8 cellular contexts compared by ENCODE assay signal in genomic region chr22:45101828-45102227, GRCh38.
DNase-seq lines count a peak whose midpoint lies in the region; ATAC-seq and TF ChIP-seq lines count a peak whose summit lies in the region.

No MANE protein-coding gene starts in this region.

- peaks cover 20% of the 10 kb centered on the region for H3K27me3 Mint-ChIP-seq in activated CD4-positive, alpha-beta memory T cell treated with anti-CD3 and anti-CD28 coated beads, Interleukin-2, amount 10 ng/mL, durations not matched to agents 7 days and 5 days

- H3K4me1 Mint-ChIP-seq in activated CD4-positive, alpha-beta memory T cell treated with anti-CD3 and anti-CD28 coated beads, Interleukin-2, amount 10 ng/mL, durations not matched to agents 7 days and 5 days: no peaks in the 10 kb centered on the region

- no peaks in the 10 kb centered on the region for H3K36me3 Mint-ChIP-seq in activated CD4-positive, alpha-beta memory T cell treated with anti-CD3 and anti-CD28 coated beads, Interleukin-2, amount 10 ng/mL, durations not matched to agents 7 days and 5 days (ENCODE audit: low read depth)

- peaks cover 91% of the 10 kb centered on the region for H3K27me3 ChIP-seq in left ventricle myocardium inferior (ENCODE audit: low read depth)

- no peak overlapping the region for H3K4me3 Mint-ChIP-seq in activated CD4-positive, alpha-beta memory T cell treated with anti-CD3 and anti-CD28 coated beads, Interleukin-2, amount 10 ng/mL, durations not matched to agents 7 days and 5 days

- no peak overlapping the region for H3K27ac Mint-ChIP-seq in activated CD4-positive, alpha-beta memory T cell treated with anti-CD3 and anti-CD28 coated beads, Interleukin-2, amount 10 ng/mL, durations not matched to agents 7 days and 5 days

- no peak overlapping the region for H3K27ac ChIP-seq in left ventricle myocardium inferior (replicated peaks)

- H3K4me1 ChIP-seq in left ventricle myocardium inferior: no peaks in the 10 kb centered on the region

- no peaks in the 10 kb centered on the region for H3K9me3 ChIP-seq in left ventricle myocardium inferior (replicated peaks)

- no peaks in the 10 kb centered on the region for H3K9me3 Mint-ChIP-seq in activated CD4-positive, alpha-beta memory T cell treated with anti-CD3 and anti-CD28 coated beads, Interleukin-2, amount 10 ng/mL, durations not matched to agents 7 days and 5 days

- no peak overlapping the region for H3K4me3 ChIP-seq in AG10803 (ENCODE audit: low read length)
- no peak overlapping the region for H3K4me3 ChIP-seq in left ventricle myocardium inferior

- TF ChIP-seq CTCF in AG10803 (conservative IDR thresholded peaks at IDR 0.05; ENCODE audit: low read length) (peak; percentile 88), GM12872 (IDR thresholded peaks at IDR 0.05; ENCODE audit: insufficient read depth, low read depth, low read length) (peak; percentile 62), left ventricle myocardium inferior (IDR thresholded peaks at IDR 0.05; ENCODE audit: borderline replicate concordance) (peak; percentile 30)

- intact Hi-C loops in left ventricle myocardium inferior (cut with micrococcal nuclease): no loop called here

- H3K36me3 ChIP-seq in left ventricle myocardium inferior: no peaks in the 10 kb centered on the region

- POLR2A ChIA-PET in activated CD4-positive, alpha-beta memory T cell treated with anti-CD3 and anti-CD28 coated beads, Interleukin-2, amount 10 ng/mL, durations not matched to agents 7 days and 5 days (lab: Charles Lee): no interaction called here

- no peak for ATAC-seq in HG02885 (IDR thresholded peaks at IDR 0.05; ENCODE audit: poor library complexity, unreplicated experiment)
- ATAC-seq in GM19035 (IDR thresholded peaks at IDR 0.05; ENCODE audit: unreplicated experiment): no peak

- CTCF ChIA-PET in activated CD4-positive, alpha-beta memory T cell treated with anti-CD3 and anti-CD28 coated beads, Interleukin-2, amount 10 ng/mL, durations not matched to agents 7 days and 5 days (lab: Charles Lee): interaction anchor here (0.8 to 1.4 kb wide), 2 partner anchors 64 to 104 kb away, joined by 4 read pairs; no protein-coding TSS in a partner anchor

- peak; percentile 80 for DNase-seq in AG10803 (ENCODE audit: low read depth)
- peak; percentile 54 for DNase-seq in NCI-H2196 (lab: John Stamatoyannopoulos, UW; ENCODE audit: unreplicated experiment)
- DNase-seq in activated CD4-positive, alpha-beta memory T cell treated with anti-CD3 and anti-CD28 coated beads, Interleukin-2, amount 10 ng/mL, durations not matched to agents 7 days and 5 days: peak; percentile 50
- DNase-seq in left ventricle myocardium inferior: peak; percentile 21
- DNase-seq in putamen (ENCODE audit: low spot score): peak; percentile 59

Comparison
In these comparisons a context has a peak if more than half of its experiments do, and no peak if none do; other contexts are left out.
1. DNase-seq: peak in every context shown above with its lines; median percentile 80 in AG10803; 59 in putamen; 54 in NCI-H2196; 50 in activated CD4-positive, alpha-beta memory T cell treated with anti-CD3 and anti-CD28 coated beads, Interleukin-2, amount 10 ng/mL, durations not matched to agents 7 days and 5 days; 21 in left ventricle myocardium inferior.
2. CTCF ChIP-seq: peak in every context shown above with its lines; median percentile 88 in AG10803; 62 in GM12872; 30 in left ventricle myocardium inferior.